Comparison of ENCODE assay signal across 13 cellular contexts in the genomic region with DNA sequence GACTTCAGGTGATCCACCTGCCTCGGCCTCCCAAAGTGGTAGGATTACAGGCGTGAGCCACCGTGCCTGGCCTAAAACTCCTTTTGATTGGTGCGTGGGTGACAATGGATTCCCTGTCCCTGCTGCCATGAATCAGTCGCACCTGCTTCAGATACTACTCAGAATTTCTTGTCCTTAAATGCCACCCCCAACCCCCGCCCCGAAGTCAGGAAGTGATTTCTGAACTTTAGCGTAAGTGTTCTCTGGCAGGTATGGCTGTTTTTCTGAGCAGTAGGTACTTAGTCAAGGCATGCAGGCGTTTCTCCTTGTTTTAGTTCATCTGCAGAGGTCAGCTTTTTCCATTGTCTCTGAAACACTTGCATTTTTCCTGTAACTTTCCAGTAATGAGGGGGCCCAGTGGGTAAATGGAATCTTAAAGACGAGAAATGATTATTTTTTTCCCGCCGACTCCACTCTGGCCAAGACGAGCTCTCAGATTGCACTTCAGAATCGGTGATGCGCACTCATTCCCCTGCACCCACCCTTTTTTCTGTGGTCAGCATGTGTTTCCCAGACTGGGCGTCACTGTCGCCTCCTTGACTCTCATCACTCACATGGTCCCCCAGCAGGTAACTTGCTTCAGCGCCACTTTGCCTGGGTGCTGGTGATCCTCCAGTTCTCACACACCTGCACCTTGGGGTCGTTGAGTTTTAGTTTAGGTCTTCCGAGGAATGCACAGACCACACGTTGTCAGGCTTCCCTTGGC.
DNase-seq lines count a peak whose midpoint lies in the region; ATAC-seq and TF ChIP-seq lines count a peak whose summit lies in the region.
"Had no signal": no experiment of that assay in that cellular context is flagged by ENCODE, and none has a peak within 500 bp of the region (broad histone marks: within the 10 kb centered on the region; RNA-seq: fewer than 3 reads in every experiment).

No MANE protein-coding gene starts in this region.

- H3K27me3 Mint-ChIP-seq in WTC11 (ENCODE audit: low read depth), result no peaks in the 10 kb centered on the region
- peaks cover 5% of the 10 kb centered on the region for H3K27me3 Mint-ChIP-seq in glutamatergic neuron (ENCODE audit: unreplicated experiment)

- peak in 1 of 2 donors; percentile 23 for TF ChIP-seq POLR2A in thyroid gland (IDR thresholded peaks at IDR 0.05)

- H3K36me3 ChIP-seq in thyroid gland (no peaks in the 10 kb centered on the region), mesendoderm (ENCODE audit: control insufficient read depth, insufficient read depth, low read length) (no peaks in the 10 kb centered on the region)

- no peak overlapping the region for H3K4me2 ChIP-seq in mesendoderm (ENCODE audit: low read length)

- H2BK120ac ChIP-seq in mesendoderm (ENCODE audit: low read depth, low read length), result no peak overlapping the region

- H4K8ac ChIP-seq in mesendoderm (ENCODE audit: low read depth, low read length), result no peak overlapping the region

- intact Hi-C loops in thyroid gland (cut with DNase I), result no loop called here

- no peak overlapping the region for H3K27ac Mint-ChIP-seq in WTC11
- H3K27ac Mint-ChIP-seq in glutamatergic neuron (ENCODE audit: unreplicated experiment), result peak overlapping the region; percentile 12
- H3K27ac Mint-ChIP-seq: CD4-positive, alpha-beta T cell had no signal

- 52 to 54% methylated on average over 21 of the region's 21 CpGs for WGBS in thyroid gland, 2 donors
- no CpG with 5 or more reads among the region's 21 CpGs for WGBS in mesendoderm (ENCODE audit: extremely low coverage, insufficient coverage, low lambda C conversion rate)

- TF ChIP-seq CTCF in WTC11 (IDR thresholded peaks at IDR 0.05) (no peak), glutamatergic neuron (IDR thresholded peaks at IDR 0.05; ENCODE audit: partially characterized antibody, unreplicated experiment) (no peak), thyroid gland (IDR thresholded peaks at IDR 0.05) (no peak)

- H3K27me3 ChIP-seq in thyroid gland (no peaks in the 10 kb centered on the region), mesendoderm (ENCODE audit: insufficient read depth, low read length, poor library complexity) (no peaks in the 10 kb centered on the region)

- H3K4me3 Mint-ChIP-seq in WTC11, result no peak overlapping the region
- H3K4me3 Mint-ChIP-seq in glutamatergic neuron (ENCODE audit: unreplicated experiment), result no peak overlapping the region
- H3K4me3 Mint-ChIP-seq: CD4-positive, alpha-beta T cell had no signal

- POLR2A ChIA-PET in WTC11 (lab: Charles Lee), result interaction anchor here (1.0 kb wide), 1 partner anchor 183 kb away, joined by 3 read pairs; no protein-coding TSS in a partner anchor

- H3K27ac ChIP-seq in thyroid gland, result peak overlapping the region; percentile 74 to 87 (median 80)
- H3K27ac ChIP-seq in mesendoderm (ENCODE audit: low read depth, low read length), result no peak overlapping the region
- H3K27ac ChIP-seq: C4-2B had no signal

- H3K4me1 Mint-ChIP-seq in WTC11, result peaks cover 40% of the 10 kb centered on the region
- peaks cover 7% of the 10 kb centered on the region for H3K4me1 Mint-ChIP-seq in glutamatergic neuron (ENCODE audit: low read depth, unreplicated experiment)

- peaks cover 24 to 30% of the 10 kb centered on the region in 2 donors for H3K4me1 ChIP-seq in thyroid gland
- H3K4me1 ChIP-seq in mesendoderm (ENCODE audit: control insufficient read depth, low read depth, low read length), result no peaks in the 10 kb centered on the region
- H3K4me1 ChIP-seq: Caco-2 had no signal

- no peak overlapping the region for H3K23ac ChIP-seq in mesendoderm (ENCODE audit: low read length)

- no peak for ATAC-seq in WTC11

- H3K79me1 ChIP-seq in mesendoderm (ENCODE audit: low read length), result no peaks in the 10 kb centered on the region

- peaks cover 3% of the 10 kb centered on the region for H3K36me3 Mint-ChIP-seq in WTC11
- H3K36me3 Mint-ChIP-seq in glutamatergic neuron (ENCODE audit: unreplicated experiment), result peaks cover 4% of the 10 kb centered on the region

- H3K9me3 Mint-ChIP-seq in WTC11 (peaks cover 4% of the 10 kb centered on the region; the same call in 1 of the 2 replicates), glutamatergic neuron (ENCODE audit: unreplicated experiment) (peaks cover 10% of the 10 kb centered on the region)
- H3K9me3 Mint-ChIP-seq: CD4-positive, alpha-beta T cell had no signal

- H3K9ac ChIP-seq in mesendoderm (ENCODE audit: low read length), result no peak overlapping the region

- CTCF ChIA-PET in WTC11 (lab: Charles Lee), result interaction anchor here (1.0 to 2.8 kb wide), 4 partner anchors 190 to 226 kb away, joined by 3 to 14 read pairs (median 4); no protein-coding TSS in a partner anchor

- no peak overlapping the region for H3K4me3 ChIP-seq in thyroid gland (replicated peaks in 1 of 3)
- H3K4me3 ChIP-seq in mesendoderm (ENCODE audit: low read length), result no peak overlapping the region

- H3K79me2 ChIP-seq in mesendoderm (ENCODE audit: control insufficient read depth, insufficient read depth, low read length), result no peaks in the 10 kb centered on the region

- peak; percentile 67 for DNase-seq in DMS79 treated with DMSO at 0.1 percent for 48 hours (lab: John Stamatoyannopoulos, UW)
- DNase-seq in WTC11 (ENCODE audit: low spot score), result no peak
- DNase-seq in glutamatergic neuron, result no peak
- DNase-seq in thyroid gland, result peak; percentile 81 to 82
- DNase-seq in mesendoderm, result no peak
- DNase-seq in NOMO-1 treated with DMSO at 0.1 percent for 48 hours (lab: John Stamatoyannopoulos, UW; ENCODE audit: unreplicated experiment), result no peak
- no peak for DNase-seq in DMS114 treated with DMSO at 0.1 percent for 48 hours (lab: John Stamatoyannopoulos, UW; ENCODE audit: unreplicated experiment)
- DNase-seq: ACHN; Caco-2; CD4-positive, alpha-beta T cell; DMS153; HCEC 1CT had no signal

- H2BK5ac ChIP-seq in mesendoderm (ENCODE audit: low read length), result no peak overlapping the region

- H3K4ac ChIP-seq in mesendoderm (ENCODE audit: low read depth, low read length), result no peak overlapping the region

- H2AK5ac ChIP-seq in mesendoderm (ENCODE audit: low read length), result no peak overlapping the region

- no peak overlapping the region for H2BK15ac ChIP-seq in mesendoderm (replicated peaks; ENCODE audit: low read depth)

- H3K18ac ChIP-seq in mesendoderm (ENCODE audit: low read length), result no peak overlapping the region

- no peak overlapping the region for H3K56ac ChIP-seq in mesendoderm (ENCODE audit: low read length)

- no peak overlapping the region for H4K5ac ChIP-seq in mesendoderm (ENCODE audit: low read length)

- H3K9me3 ChIP-seq in thyroid gland, result no peaks in the 10 kb centered on the region
- H3K9me3 ChIP-seq: Caco-2 had no signal

TF ChIP-seq in WTC11, 78 proteins besides CTCF, POLR2A, EP300 and RAD21:
- TF ChIP-seq ZNF317 (CRISPR knock-in tag; IDR thresholded peaks at IDR 0.05; ENCODE audit: borderline replicate concordance, low read depth) (no peak), USF2 (CRISPR knock-in tag; IDR thresholded peaks at IDR 0.05) (no peak)
- TF ChIP-seq, protein P1, sequence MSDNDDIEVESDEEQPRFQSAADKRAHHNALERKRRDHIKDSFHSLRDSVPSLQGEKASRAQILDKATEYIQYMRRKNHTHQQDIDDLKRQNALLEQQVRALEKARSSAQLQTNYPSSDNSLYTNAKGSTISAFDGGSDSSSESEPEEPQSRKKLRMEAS (CRISPR knock-in tag; IDR thresholded peaks at IDR 0.05), result 0 out of 2 replicates have a peak, but pooled peaks have one; percentile 19
- TF ChIP-seq, protein P2, sequence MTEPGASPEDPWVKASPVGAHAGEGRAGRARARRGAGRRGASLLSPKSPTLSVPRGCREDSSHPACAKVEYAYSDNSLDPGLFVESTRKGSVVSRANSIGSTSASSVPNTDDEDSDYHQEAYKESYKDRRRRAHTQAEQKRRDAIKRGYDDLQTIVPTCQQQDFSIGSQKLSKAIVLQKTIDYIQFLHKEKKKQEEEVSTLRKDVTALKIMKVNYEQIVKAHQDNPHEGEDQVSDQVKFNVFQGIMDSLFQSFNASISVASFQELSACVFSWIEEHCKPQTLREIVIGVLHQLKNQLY (CRISPR knock-in tag; IDR thresholded peaks at IDR 0.05), result no peak
- TF ChIP-seq, protein P3, sequence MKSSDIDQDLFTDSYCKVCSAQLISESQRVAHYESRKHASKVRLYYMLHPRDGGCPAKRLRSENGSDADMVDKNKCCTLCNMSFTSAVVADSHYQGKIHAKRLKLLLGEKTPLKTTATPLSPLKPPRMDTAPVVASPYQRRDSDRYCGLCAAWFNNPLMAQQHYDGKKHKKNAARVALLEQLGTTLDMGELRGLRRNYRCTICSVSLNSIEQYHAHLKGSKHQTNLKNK (CRISPR knock-in tag; IDR thresholded peaks at IDR 0.05), result no peak

Comparison
In these comparisons a context has a peak if more than half of its experiments do, and no peak if none do; other contexts are left out.
1. DNase-seq: peak in DMS79 treated with DMSO at 0.1 percent for 48 hours (single experiment) and thyroid gland (2 of 2); none in WTC11 (single experiment), glutamatergic neuron (single experiment), mesendoderm (single experiment), NOMO-1 treated with DMSO at 0.1 percent for 48 hours (single experiment) and DMS114 treated with DMSO at 0.1 percent for 48 hours (single experiment).